20 cellular contexts compared by ENCODE assay signal in the genomic region with DNA sequence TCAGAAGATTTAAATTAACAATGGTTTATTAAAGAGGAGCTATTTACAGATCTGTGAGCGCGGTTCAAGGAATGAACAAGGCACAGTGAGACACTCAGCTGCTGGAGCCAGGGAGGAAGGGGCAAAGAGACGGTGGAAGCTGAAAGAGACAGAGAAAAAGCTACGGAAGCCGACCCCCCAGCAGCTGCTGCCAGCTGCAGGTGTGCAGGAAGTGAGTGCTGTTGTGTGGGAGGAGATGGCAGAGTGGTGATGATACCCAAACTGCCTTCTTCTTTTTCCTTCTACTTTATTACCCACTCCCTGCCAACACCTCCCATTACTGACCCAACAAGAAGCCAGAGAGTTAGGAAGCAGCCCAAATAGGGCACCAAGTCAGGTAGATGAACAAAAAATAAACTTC. TPM values are rescaled to one million over a fixed set of nuclear protein-coding genes. Genes with fewer than 3 reads are reported as not detected.
DNase-seq lines count a peak whose midpoint lies in the region; ATAC-seq, FAIRE-seq and TF ChIP-seq lines count a peak whose summit lies in the region.
"Had no signal": no experiment of that assay in that cellular context is flagged by ENCODE, and none has a peak within 500 bp of the region (broad histone marks: within the 10 kb centered on the region; RNA-seq: fewer than 3 reads in every experiment).

No MANE protein-coding gene starts in this region.

- H3K36me3 Mint-ChIP-seq in activated T-cell treated with anti-CD3 and anti-CD28 coated beads, Interleukin-2, amount 50 U/mL, for 72 hours (ENCODE audit: insufficient read depth in 2 of 2): no peaks in the 10 kb centered on the region

- DNase-seq in GM12891 (ENCODE audit: insufficient read length, low spot score) (no peak), NCI-H69 (lab: John Stamatoyannopoulos, UW) (peak; percentile 50), ecto neural progenitor cell (ENCODE audit: low spot score) (no peak), hepatic stellate cell (ENCODE audit: low spot score) (no peak)
- no peak for DNase-seq in activated T-cell treated with anti-CD3 and anti-CD28 coated beads, Interleukin-2, amount 50 U/mL, for 72 hours
- DNase-seq in activated CD4-positive, CD25-positive, alpha-beta regulatory T cell (lab: John Stamatoyannopoulos, UW): no peak
- DNase-seq: activated CD4-positive, alpha-beta T cell treated with anti-CD3 and anti-CD28 coated beads, Interleukin-2, amount 10 ng/mL, durations not matched to agents 7 days and 5 days; adrenal gland; Calu3; endodermal cell; HCEC 1CT; NCI-H1048; SIG-M5; small intestine had no signal

- TF ChIP-seq POLR2A in GM12891 (IDR thresholded peaks at IDR 0.05; ENCODE audit: low read depth, low read length): no peak

- H3K27me3 Mint-ChIP-seq in activated T-cell treated with anti-CD3 and anti-CD28 coated beads, Interleukin-2, amount 50 U/mL, for 72 hours (ENCODE audit: low read depth): peaks cover 12% of the 10 kb centered on the region
- H3K27me3 Mint-ChIP-seq: activated CD4-positive, alpha-beta T cell treated with anti-CD3 and anti-CD28 coated beads, Interleukin-2, amount 10 ng/mL, durations not matched to agents 7 days and 5 days; stimulated activated naive CD8-positive, alpha-beta T cell treated with anti-CD3 and anti-CD28 coated beads, Interleukin-15, Interleukin-2, amounts not matched to agents 100 ng/mL and 50 ng/mL, for 24 hours had no signal

- H3K4me3 Mint-ChIP-seq in activated T-cell treated with anti-CD3 and anti-CD28 coated beads, Interleukin-2, amount 50 U/mL, for 72 hours: no peak overlapping the region
- H3K4me3 Mint-ChIP-seq: activated CD4-positive, alpha-beta T cell treated with anti-CD3 and anti-CD28 coated beads, Interleukin-2, amount 10 ng/mL, durations not matched to agents 7 days and 5 days; endodermal cell; stimulated activated naive CD8-positive, alpha-beta T cell treated with anti-CD3 and anti-CD28 coated beads, Interleukin-15, Interleukin-2, amounts not matched to agents 100 ng/mL and 50 ng/mL, for 24 hours had no signal

- no peak overlapping the region for H3K27ac Mint-ChIP-seq in activated T-cell treated with anti-CD3 and anti-CD28 coated beads, Interleukin-2, amount 50 U/mL, for 72 hours
- H3K27ac Mint-ChIP-seq: activated CD4-positive, alpha-beta T cell treated with anti-CD3 and anti-CD28 coated beads, Interleukin-2, amount 10 ng/mL, durations not matched to agents 7 days and 5 days; endodermal cell; stimulated activated naive CD8-positive, alpha-beta T cell treated with anti-CD3 and anti-CD28 coated beads, Interleukin-15, Interleukin-2, amounts not matched to agents 100 ng/mL and 50 ng/mL, for 24 hours had no signal

- H3K4me1 Mint-ChIP-seq in activated T-cell treated with anti-CD3 and anti-CD28 coated beads, Interleukin-2, amount 50 U/mL, for 72 hours (ENCODE audit: low read depth): peaks cover 7% of the 10 kb centered on the region
- H3K4me1 Mint-ChIP-seq: activated CD4-positive, alpha-beta T cell treated with anti-CD3 and anti-CD28 coated beads, Interleukin-2, amount 10 ng/mL, durations not matched to agents 7 days and 5 days; endodermal cell had no signal

- no peak for FAIRE-seq in GM12891 (lab: Jason Lieb, UNC)
- FAIRE-seq: small intestine had no signal

- H3K9me3 Mint-ChIP-seq in activated T-cell treated with anti-CD3 and anti-CD28 coated beads, Interleukin-2, amount 50 U/mL, for 72 hours: peaks cover 2% of the 10 kb centered on the region in 2 donors
- H3K9me3 Mint-ChIP-seq: activated CD4-positive, alpha-beta T cell treated with anti-CD3 and anti-CD28 coated beads, Interleukin-2, amount 10 ng/mL, durations not matched to agents 7 days and 5 days; stimulated activated naive CD8-positive, alpha-beta T cell treated with anti-CD3 and anti-CD28 coated beads, Interleukin-15, Interleukin-2, amounts not matched to agents 100 ng/mL and 50 ng/mL, for 24 hours had no signal

- peak; percentile 44 for ATAC-seq in GM19328 (IDR thresholded peaks at IDR 0.05; ENCODE audit: unreplicated experiment)
- ATAC-seq in HG02678 (IDR thresholded peaks at IDR 0.05; ENCODE audit: unreplicated experiment): peak; percentile 39
- no peak for ATAC-seq in activated T-cell treated with anti-CD3 and anti-CD28 coated beads, Interleukin-2, amount 50 U/mL, for 72 hours (replicated peaks in 1 of 2)

TF ChIP-seq in GM12891, 5 proteins besides CTCF, POLR2A, EP300 and RAD21:
- TF ChIP-seq POLR2AphosphoS5 (IDR thresholded peaks at IDR 0.05; ENCODE audit: low read depth, low read length) (no peak), TAF1 (IDR thresholded peaks at IDR 0.05; ENCODE audit: low read depth, low read length) (no peak), SPI1 (IDR thresholded peaks at IDR 0.05; ENCODE audit: low read depth, low read length) (peak; percentile 3; the same call in 1 of the 2 replicates), POU2F2 (IDR thresholded peaks at IDR 0.05; ENCODE audit: low read depth, low read length) (no peak), PAX5 (IDR thresholded peaks at IDR 0.05; ENCODE audit: insufficient read depth, low read length, severe bottlenecking) (no peak)

RNA-seq across cellular contexts. Expression of a gene that starts 41.9 kb away (rescaled TPM):
- polyA plus RNA-seq in GM12891 (2012; ENCODE audit: low read depth, missing spikeins): not detected
- total RNA-seq in activated T-cell treated with anti-CD3 and anti-CD28 coated beads, Interleukin-2, amount 50 U/mL, for 72 hours: not detected
- total RNA-seq: activated CD4-positive, alpha-beta T cell treated with anti-CD3 and anti-CD28 coated beads, Interleukin-2, amount 10 ng/mL, durations not matched to agents 7 days and 5 days; Calu3; endodermal cell; fibroblast of villous mesenchyme; lower leg skin; urinary bladder had no signal
- polyA plus RNA-seq: small intestine had no signal

Comparison
In these comparisons a context has a peak if more than half of its experiments do, and no peak if none do; other contexts are left out.
1. ATAC-seq: peak in GM19328 (single experiment) and HG02678 (single experiment); none in activated T-cell treated with anti-CD3 and anti-CD28 coated beads, Interleukin-2, amount 50 U/mL, for 72 hours (0 of 2).